Comparison of ENCODE assay signal across 11 cellular contexts in the genomic region with DNA sequence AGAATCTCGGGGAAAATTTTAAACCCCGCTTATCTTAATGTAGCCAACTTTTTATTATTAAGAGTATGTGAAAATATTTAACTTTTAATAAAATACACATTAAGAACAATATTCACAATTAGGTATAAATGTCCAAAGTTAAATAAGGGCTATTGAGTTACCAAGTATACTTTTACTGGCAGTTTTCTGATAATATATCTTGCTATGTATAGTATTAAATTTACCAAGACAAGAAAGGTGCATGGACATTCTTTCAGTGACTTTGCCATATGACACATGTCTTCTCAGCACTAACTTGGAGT.
"Had no signal": no experiment of that assay in that cellular context is flagged by ENCODE, and none has a peak within 500 bp of the region (broad histone marks: within the 10 kb centered on the region; RNA-seq: fewer than 3 reads in every experiment).

No MANE protein-coding gene starts in this region.

- H3K4me3 Mint-ChIP-seq: activated naive CD8-positive, alpha-beta T cell treated with anti-CD3 and anti-CD28 coated beads, Interleukin-2, amount 10 ng/mL, durations not matched to agents 7 days and 5 days; neural crest cell had no signal

- H3K9me3 Mint-ChIP-seq: activated naive CD8-positive, alpha-beta T cell treated with anti-CD3 and anti-CD28 coated beads, Interleukin-2, amount 10 ng/mL, durations not matched to agents 7 days and 5 days; neural crest cell had no signal

- H3K27ac Mint-ChIP-seq: activated naive CD8-positive, alpha-beta T cell treated with anti-CD3 and anti-CD28 coated beads, Interleukin-2, amount 10 ng/mL, durations not matched to agents 7 days and 5 days had no signal

- DNase-seq: activated CD4-positive, alpha-beta T cell treated with anti-CD3 and anti-CD28 coated beads for 1 hour; activated CD4-positive, alpha-beta T cell treated with anti-CD3 and anti-CD28 coated beads, Interleukin-2, amount 50 U/mL, for 48 hours; activated naive CD8-positive, alpha-beta T cell treated with anti-CD3 and anti-CD28 coated beads, Interleukin-2, amount 10 ng/mL, durations not matched to agents 7 days and 5 days; aorta; heart left ventricle; left colon; ovary; stimulated activated CD4-positive, alpha-beta T cell treated with anti-CD3 and anti-CD28 coated beads, Interleukin-12 subunit alpha, Interleukin-12 subunit beta, amount 100 ng/mL, for 4 hours; stimulated activated naive CD4-positive, alpha-beta T cell treated with Interleukin-2 at 50 U/mL for 16 hours; upper lobe of left lung had no signal

- H3K27ac ChIP-seq: ovary, upper lobe of left lung had no signal

- H3K4me1 ChIP-seq: upper lobe of left lung had no signal

- H3K27me3 ChIP-seq: heart left ventricle, ovary, upper lobe of left lung had no signal

- H3K27me3 Mint-ChIP-seq: activated naive CD8-positive, alpha-beta T cell treated with anti-CD3 and anti-CD28 coated beads, Interleukin-2, amount 10 ng/mL, durations not matched to agents 7 days and 5 days had no signal

- H3K4me3 ChIP-seq: heart left ventricle, ovary, upper lobe of left lung had no signal
